In the genomic region with DNA sequence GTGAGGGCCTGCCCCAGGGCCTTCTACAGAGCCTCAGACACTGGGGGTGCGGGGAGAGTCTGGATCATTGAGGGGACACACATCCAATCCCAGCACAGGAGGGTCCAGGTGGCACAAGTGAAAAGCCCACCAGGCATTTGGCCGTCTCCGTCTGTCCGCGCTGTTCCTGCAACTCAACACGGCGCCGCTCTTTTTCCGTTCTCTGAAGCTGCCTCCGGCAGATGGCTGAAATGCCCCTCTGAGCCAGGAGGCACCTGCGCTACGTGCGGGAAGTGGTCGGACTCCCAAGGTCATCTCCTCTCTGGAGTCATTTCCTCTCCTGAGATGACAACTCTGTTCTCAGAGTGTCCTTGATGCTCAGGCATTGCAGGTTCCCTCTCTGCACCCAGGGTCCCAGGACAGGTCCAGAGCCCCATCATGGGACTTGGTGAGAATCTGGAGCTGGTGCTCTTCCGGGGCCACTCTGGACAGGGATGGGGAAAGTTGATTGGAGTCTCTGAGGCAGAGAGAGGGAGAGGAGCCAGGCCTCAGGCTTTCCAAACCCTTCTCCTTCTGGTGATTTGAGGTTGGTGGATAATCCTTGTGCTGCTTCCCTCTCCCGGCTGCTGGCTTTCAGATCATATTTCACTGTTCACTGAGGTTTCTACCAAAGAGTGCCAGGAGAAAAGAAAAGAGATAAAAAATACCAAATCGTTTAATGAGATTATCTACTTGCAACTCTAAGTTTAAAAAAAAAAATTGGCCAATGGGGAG, we compare ENCODE assay signal across 2 cellular contexts.
TF ChIP-seq lines count a peak whose summit lies in the region.

No MANE protein-coding gene starts in this region.

TF ChIP-seq in HEK293, 187 proteins besides CTCF, POLR2A, EP300 and RAD21:
- TF ChIP-seq WT1 (tag by site-specific recombination; IDR thresholded peaks at IDR 0.05) (no peak), ZNF121 (tag by site-specific recombination; IDR thresholded peaks at IDR 0.05) (no peak), RBAK (tag by site-specific recombination; IDR thresholded peaks at IDR 0.05) (no peak), ZNF138 (tag by site-specific recombination; IDR thresholded peaks at IDR 0.05; ENCODE audit: borderline replicate concordance) (no peak)
- TF ChIP-seq, protein P1, sequence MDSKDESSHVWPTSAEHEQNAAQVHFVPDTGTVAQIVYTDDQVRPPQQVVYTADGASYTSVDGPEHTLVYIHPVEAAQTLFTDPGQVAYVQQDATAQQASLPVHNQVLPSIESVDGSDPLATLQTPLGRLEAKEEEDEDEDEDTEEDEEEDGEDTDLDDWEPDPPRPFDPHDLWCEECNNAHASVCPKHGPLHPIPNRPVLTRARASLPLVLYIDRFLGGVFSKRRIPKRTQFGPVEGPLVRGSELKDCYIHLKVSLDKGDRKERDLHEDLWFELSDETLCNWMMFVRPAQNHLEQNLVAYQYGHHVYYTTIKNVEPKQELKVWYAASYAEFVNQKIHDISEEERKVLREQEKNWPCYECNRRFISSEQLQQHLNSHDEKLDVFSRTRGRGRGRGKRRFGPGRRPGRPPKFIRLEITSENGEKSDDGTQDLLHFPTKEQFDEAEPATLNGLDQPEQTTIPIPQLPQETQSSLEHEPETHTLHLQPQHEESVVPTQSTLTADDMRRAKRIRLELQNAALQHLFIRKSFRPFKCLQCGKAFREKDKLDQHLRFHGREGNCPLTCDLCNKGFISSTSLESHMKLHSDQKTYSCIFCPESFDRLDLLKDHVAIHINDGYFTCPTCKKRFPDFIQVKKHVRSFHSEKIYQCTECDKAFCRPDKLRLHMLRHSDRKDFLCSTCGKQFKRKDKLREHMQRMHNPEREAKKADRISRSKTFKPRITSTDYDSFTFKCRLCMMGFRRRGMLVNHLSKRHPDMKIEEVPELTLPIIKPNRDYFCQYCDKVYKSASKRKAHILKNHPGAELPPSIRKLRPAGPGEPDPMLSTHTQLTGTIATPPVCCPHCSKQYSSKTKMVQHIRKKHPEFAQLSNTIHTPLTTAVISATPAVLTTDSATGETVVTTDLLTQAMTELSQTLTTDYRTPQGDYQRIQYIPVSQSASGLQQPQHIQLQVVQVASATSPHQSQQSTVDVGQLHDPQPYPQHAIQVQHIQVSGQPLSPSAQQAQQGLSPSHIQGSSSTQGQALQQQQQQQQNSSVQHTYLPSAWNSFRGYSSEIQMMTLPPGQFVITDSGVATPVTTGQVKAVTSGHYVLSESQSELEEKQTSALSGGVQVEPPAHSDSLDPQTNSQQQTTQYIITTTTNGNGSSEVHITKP (tag by site-specific recombination; IDR thresholded peaks at IDR 0.05), result 0 out of 2 replicates have a peak, but pooled peaks have one; percentile 25
- TF ChIP-seq, protein P2, sequence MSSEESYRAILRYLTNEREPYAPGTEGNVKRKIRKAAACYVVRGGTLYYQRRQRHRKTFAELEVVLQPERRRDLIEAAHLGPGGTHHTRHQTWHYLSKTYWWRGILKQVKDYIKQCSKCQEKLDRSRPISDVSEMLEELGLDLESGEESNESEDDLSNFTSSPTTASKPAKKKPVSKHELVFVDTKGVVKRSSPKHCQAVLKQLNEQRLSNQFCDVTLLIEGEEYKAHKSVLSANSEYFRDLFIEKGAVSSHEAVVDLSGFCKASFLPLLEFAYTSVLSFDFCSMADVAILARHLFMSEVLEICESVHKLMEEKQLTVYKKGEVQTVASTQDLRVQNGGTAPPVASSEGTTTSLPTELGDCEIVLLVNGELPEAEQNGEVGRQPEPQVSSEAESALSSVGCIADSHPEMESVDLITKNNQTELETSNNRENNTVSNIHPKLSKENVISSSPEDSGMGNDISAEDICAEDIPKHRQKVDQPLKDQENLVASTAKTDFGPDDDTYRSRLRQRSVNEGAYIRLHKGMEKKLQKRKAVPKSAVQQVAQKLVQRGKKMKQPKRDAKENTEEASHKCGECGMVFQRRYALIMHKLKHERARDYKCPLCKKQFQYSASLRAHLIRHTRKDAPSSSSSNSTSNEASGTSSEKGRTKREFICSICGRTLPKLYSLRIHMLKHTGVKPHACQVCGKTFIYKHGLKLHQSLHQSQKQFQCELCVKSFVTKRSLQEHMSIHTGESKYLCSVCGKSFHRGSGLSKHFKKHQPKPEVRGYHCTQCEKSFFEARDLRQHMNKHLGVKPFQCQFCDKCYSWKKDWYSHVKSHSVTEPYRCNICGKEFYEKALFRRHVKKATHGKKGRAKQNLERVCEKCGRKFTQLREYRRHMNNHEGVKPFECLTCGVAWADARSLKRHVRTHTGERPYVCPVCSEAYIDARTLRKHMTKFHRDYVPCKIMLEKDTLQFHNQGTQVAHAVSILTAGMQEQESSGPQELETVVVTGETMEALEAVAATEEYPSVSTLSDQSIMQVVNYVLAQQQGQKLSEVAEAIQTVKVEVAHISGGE (tag by site-specific recombination; conservative IDR thresholded peaks at IDR 0.05; ENCODE audit: low read depth), result no peak
- TF ChIP-seq, protein P3, sequence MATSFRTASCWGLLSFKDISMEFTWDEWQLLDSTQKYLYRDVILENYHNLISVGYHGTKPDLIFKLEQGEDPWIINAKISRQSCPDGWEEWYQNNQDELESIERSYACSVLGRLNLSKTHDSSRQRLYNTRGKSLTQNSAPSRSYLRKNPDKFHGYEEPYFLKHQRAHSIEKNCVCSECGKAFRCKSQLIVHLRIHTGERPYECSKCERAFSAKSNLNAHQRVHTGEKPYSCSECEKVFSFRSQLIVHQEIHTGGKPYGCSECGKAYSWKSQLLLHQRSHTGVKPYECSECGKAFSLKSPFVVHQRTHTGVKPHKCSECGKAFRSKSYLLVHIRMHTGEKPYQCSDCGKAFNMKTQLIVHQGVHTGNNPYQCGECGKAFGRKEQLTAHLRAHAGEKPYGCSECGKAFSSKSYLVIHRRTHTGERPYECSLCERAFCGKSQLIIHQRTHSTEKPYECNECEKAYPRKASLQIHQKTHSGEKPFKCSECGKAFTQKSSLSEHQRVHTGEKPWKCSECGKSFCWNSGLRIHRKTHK (tag by site-specific recombination; IDR thresholded peaks at IDR 0.05), result no peak
- TF ChIP-seq, protein P4, sequence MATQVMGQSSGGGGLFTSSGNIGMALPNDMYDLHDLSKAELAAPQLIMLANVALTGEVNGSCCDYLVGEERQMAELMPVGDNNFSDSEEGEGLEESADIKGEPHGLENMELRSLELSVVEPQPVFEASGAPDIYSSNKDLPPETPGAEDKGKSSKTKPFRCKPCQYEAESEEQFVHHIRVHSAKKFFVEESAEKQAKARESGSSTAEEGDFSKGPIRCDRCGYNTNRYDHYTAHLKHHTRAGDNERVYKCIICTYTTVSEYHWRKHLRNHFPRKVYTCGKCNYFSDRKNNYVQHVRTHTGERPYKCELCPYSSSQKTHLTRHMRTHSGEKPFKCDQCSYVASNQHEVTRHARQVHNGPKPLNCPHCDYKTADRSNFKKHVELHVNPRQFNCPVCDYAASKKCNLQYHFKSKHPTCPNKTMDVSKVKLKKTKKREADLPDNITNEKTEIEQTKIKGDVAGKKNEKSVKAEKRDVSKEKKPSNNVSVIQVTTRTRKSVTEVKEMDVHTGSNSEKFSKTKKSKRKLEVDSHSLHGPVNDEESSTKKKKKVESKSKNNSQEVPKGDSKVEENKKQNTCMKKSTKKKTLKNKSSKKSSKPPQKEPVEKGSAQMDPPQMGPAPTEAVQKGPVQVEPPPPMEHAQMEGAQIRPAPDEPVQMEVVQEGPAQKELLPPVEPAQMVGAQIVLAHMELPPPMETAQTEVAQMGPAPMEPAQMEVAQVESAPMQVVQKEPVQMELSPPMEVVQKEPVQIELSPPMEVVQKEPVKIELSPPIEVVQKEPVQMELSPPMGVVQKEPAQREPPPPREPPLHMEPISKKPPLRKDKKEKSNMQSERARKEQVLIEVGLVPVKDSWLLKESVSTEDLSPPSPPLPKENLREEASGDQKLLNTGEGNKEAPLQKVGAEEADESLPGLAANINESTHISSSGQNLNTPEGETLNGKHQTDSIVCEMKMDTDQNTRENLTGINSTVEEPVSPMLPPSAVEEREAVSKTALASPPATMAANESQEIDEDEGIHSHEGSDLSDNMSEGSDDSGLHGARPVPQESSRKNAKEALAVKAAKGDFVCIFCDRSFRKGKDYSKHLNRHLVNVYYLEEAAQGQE (tag by site-specific recombination; IDR thresholded peaks at IDR 0.05), result no peak

TF ChIP-seq in H1, 55 proteins besides CTCF, POLR2A, EP300 and RAD21:
- TF ChIP-seq ZNF274 (IDR thresholded peaks at IDR 0.05; ENCODE audit: borderline replicate concordance, extremely low read depth, low read length) (no peak), MAFK (IDR thresholded peaks at IDR 0.05; ENCODE audit: low read depth, low read length) (no peak), EGR1 (IDR thresholded peaks at IDR 0.05; ENCODE audit: borderline replicate concordance, low read depth, low read length) (no peak), RFX5 (IDR thresholded peaks at IDR 0.05; ENCODE audit: borderline replicate concordance, low read depth, low read length) (no peak), CHD2 (IDR thresholded peaks at IDR 0.05; ENCODE audit: low read length) (no peak), HDAC6 (IDR thresholded peaks at IDR 0.05; ENCODE audit: low read depth, low read length) (no peak), TCF12 (IDR thresholded peaks at IDR 0.05; ENCODE audit: low read depth, low read length) (no peak), SUZ12 (IDR thresholded peaks at IDR 0.05; ENCODE audit: low read length) (no peak), RNF2 (IDR thresholded peaks at IDR 0.05; ENCODE audit: borderline replicate concordance, low read depth, low read length, missing control alignments, poor library complexity, severe bottlenecking) (no peak), CEBPB (IDR thresholded peaks at IDR 0.05; ENCODE audit: low read depth, low read length) (no peak), JUN (IDR thresholded peaks at IDR 0.05; ENCODE audit: low read depth, low read length) (no peak), KDM4A (IDR thresholded peaks at IDR 0.05; ENCODE audit: low read depth, low read length, severe bottlenecking) (no peak), SIX5 (IDR thresholded peaks at IDR 0.05; ENCODE audit: low read depth, low read length) (no peak), ASH2L (IDR thresholded peaks at IDR 0.05; ENCODE audit: low read length) (no peak), GTF2F1 (IDR thresholded peaks at IDR 0.05; ENCODE audit: borderline replicate concordance, low read depth, low read length) (no peak)
- TF ChIP-seq, protein P5, sequence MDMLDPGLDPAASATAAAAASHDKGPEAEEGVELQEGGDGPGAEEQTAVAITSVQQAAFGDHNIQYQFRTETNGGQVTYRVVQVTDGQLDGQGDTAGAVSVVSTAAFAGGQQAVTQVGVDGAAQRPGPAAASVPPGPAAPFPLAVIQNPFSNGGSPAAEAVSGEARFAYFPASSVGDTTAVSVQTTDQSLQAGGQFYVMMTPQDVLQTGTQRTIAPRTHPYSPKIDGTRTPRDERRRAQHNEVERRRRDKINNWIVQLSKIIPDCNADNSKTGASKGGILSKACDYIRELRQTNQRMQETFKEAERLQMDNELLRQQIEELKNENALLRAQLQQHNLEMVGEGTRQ (IDR thresholded peaks at IDR 0.05; ENCODE audit: low read length), result no peak
- TF ChIP-seq, protein P6, sequence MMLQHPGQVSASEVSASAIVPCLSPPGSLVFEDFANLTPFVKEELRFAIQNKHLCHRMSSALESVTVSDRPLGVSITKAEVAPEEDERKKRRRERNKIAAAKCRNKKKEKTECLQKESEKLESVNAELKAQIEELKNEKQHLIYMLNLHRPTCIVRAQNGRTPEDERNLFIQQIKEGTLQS (IDR thresholded peaks at IDR 0.05; ENCODE audit: insufficient read depth, low read depth, low read length), result no peak
- TF ChIP-seq, protein P7, sequence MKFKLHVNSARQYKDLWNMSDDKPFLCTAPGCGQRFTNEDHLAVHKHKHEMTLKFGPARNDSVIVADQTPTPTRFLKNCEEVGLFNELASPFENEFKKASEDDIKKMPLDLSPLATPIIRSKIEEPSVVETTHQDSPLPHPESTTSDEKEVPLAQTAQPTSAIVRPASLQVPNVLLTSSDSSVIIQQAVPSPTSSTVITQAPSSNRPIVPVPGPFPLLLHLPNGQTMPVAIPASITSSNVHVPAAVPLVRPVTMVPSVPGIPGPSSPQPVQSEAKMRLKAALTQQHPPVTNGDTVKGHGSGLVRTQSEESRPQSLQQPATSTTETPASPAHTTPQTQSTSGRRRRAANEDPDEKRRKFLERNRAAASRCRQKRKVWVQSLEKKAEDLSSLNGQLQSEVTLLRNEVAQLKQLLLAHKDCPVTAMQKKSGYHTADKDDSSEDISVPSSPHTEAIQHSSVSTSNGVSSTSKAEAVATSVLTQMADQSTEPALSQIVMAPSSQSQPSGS (IDR thresholded peaks at IDR 0.05; ENCODE audit: low read length), result no peak
